1 cellular context compared by ENCODE assay signal in genomic region chr3:135228131-135228530, GRCh38.
TF ChIP-seq lines count a peak whose summit lies in the region.

No MANE protein-coding gene starts in this region.

TF ChIP-seq in H1, 55 proteins besides CTCF, POLR2A, EP300 and RAD21 (continued from another document):
- TF ChIP-seq, protein P1, sequence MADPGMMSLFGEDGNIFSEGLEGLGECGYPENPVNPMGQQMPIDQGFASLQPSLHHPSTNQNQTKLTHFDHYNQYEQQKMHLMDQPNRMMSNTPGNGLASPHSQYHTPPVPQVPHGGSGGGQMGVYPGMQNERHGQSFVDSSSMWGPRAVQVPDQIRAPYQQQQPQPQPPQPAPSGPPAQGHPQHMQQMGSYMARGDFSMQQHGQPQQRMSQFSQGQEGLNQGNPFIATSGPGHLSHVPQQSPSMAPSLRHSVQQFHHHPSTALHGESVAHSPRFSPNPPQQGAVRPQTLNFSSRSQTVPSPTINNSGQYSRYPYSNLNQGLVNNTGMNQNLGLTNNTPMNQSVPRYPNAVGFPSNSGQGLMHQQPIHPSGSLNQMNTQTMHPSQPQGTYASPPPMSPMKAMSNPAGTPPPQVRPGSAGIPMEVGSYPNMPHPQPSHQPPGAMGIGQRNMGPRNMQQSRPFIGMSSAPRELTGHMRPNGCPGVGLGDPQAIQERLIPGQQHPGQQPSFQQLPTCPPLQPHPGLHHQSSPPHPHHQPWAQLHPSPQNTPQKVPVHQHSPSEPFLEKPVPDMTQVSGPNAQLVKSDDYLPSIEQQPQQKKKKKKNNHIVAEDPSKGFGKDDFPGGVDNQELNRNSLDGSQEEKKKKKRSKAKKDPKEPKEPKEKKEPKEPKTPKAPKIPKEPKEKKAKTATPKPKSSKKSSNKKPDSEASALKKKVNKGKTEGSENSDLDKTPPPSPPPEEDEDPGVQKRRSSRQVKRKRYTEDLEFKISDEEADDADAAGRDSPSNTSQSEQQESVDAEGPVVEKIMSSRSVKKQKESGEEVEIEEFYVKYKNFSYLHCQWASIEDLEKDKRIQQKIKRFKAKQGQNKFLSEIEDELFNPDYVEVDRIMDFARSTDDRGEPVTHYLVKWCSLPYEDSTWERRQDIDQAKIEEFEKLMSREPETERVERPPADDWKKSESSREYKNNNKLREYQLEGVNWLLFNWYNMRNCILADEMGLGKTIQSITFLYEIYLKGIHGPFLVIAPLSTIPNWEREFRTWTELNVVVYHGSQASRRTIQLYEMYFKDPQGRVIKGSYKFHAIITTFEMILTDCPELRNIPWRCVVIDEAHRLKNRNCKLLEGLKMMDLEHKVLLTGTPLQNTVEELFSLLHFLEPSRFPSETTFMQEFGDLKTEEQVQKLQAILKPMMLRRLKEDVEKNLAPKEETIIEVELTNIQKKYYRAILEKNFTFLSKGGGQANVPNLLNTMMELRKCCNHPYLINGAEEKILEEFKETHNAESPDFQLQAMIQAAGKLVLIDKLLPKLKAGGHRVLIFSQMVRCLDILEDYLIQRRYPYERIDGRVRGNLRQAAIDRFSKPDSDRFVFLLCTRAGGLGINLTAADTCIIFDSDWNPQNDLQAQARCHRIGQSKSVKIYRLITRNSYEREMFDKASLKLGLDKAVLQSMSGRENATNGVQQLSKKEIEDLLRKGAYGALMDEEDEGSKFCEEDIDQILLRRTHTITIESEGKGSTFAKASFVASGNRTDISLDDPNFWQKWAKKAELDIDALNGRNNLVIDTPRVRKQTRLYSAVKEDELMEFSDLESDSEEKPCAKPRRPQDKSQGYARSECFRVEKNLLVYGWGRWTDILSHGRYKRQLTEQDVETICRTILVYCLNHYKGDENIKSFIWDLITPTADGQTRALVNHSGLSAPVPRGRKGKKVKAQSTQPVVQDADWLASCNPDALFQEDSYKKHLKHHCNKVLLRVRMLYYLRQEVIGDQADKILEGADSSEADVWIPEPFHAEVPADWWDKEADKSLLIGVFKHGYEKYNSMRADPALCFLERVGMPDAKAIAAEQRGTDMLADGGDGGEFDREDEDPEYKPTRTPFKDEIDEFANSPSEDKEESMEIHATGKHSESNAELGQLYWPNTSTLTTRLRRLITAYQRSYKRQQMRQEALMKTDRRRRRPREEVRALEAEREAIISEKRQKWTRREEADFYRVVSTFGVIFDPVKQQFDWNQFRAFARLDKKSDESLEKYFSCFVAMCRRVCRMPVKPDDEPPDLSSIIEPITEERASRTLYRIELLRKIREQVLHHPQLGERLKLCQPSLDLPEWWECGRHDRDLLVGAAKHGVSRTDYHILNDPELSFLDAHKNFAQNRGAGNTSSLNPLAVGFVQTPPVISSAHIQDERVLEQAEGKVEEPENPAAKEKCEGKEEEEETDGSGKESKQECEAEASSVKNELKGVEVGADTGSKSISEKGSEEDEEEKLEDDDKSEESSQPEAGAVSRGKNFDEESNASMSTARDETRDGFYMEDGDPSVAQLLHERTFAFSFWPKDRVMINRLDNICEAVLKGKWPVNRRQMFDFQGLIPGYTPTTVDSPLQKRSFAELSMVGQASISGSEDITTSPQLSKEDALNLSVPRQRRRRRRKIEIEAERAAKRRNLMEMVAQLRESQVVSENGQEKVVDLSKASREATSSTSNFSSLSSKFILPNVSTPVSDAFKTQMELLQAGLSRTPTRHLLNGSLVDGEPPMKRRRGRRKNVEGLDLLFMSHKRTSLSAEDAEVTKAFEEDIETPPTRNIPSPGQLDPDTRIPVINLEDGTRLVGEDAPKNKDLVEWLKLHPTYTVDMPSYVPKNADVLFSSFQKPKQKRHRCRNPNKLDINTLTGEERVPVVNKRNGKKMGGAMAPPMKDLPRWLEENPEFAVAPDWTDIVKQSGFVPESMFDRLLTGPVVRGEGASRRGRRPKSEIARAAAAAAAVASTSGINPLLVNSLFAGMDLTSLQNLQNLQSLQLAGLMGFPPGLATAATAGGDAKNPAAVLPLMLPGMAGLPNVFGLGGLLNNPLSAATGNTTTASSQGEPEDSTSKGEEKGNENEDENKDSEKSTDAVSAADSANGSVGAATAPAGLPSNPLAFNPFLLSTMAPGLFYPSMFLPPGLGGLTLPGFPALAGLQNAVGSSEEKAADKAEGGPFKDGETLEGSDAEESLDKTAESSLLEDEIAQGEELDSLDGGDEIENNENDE (IDR thresholded peaks at IDR 0.05; ENCODE audit: insufficient replicate concordance, low read length): no peak
- TF ChIP-seq GTF2F1 (IDR thresholded peaks at IDR 0.05; ENCODE audit: borderline replicate concordance, low read depth, low read length) (no peak), RXRA (IDR thresholded peaks at IDR 0.05; ENCODE audit: insufficient read depth, low read depth, low read length) (no peak), BCL11A (IDR thresholded peaks at IDR 0.05; ENCODE audit: low read depth in 2 of 2, low read length in 2 of 2) (no peak), MAX (IDR thresholded peaks at IDR 0.05) (no peak), KDM1A (IDR thresholded peaks at IDR 0.05; ENCODE audit: borderline replicate concordance, low read length) (no peak), TAF7 (optimal IDR thresholded peaks at IDR 0.05; ENCODE audit: borderline replicate concordance, low read depth, low read length) (no peak)
